22 cellular contexts compared by ENCODE assay signal in the genomic region with DNA sequence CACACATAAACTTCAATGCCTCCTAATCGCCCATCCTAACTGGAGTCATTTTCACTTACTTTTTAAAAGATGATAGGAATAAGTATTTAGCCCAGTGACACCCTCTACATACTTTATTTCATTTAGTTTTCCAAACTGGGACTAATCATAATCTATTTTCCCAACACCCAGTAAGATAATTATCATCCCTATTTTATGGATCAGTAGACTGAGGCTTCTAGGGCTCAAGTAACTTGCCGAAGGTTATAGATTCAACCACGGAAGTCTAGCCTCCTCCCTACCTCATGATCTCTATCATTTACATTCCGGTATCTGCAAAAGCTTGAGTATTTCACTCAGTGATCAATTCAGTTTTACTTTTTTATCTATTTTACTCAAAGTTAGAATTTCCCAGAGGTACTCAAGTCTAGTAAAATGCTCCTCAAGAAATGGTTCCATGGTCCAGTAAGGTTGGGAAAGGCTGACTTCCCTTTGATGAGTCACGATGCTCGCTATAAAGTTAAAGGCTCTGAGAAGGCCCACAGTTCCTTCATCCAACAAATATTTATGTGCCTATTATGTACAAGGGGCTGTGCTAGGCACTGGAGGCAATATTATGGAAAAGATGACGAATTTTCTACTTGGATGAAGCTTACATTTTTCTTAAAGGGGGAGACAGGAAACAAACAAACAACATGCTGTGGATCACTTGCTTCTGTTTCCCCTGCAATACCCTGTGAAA.
DNase-seq lines count a peak whose midpoint lies in the region; TF ChIP-seq lines count a peak whose summit lies in the region.
"Had no signal": no experiment of that assay in that cellular context is flagged by ENCODE, and none has a peak within 500 bp of the region (broad histone marks: within the 10 kb centered on the region; RNA-seq: fewer than 3 reads in every experiment).

No MANE protein-coding gene starts in this region.

- no peak overlapping the region for H3K27ac Mint-ChIP-seq in neural progenitor cell
- H3K27ac Mint-ChIP-seq: CD8-positive, alpha-beta memory T cell had no signal

- peaks cover 3% of the 10 kb centered on the region for H3K9me3 Mint-ChIP-seq in neural progenitor cell

- no peaks in the 10 kb centered on the region for H3K27me3 Mint-ChIP-seq in neural progenitor cell (ENCODE audit: insufficient read depth, low read depth)
- H3K27me3 Mint-ChIP-seq: CD8-positive, alpha-beta memory T cell had no signal

- H3K4me2 ChIP-seq in neural progenitor cell: no peak overlapping the region
- H3K4me2 ChIP-seq: KMS-11 had no signal

- no peak for TF ChIP-seq CTCF in fibroblast of pulmonary artery (IDR thresholded peaks at IDR 0.05; ENCODE audit: low read length, missing control alignments)
- no peak for TF ChIP-seq CTCF in neural progenitor cell (IDR thresholded peaks at IDR 0.05)

- H3K4me3 ChIP-seq in fibroblast of pulmonary artery (replicated peaks; ENCODE audit: low read depth, low read length): no peak overlapping the region
- H3K4me3 ChIP-seq in neural progenitor cell: no peak overlapping the region
- H3K4me3 ChIP-seq: GM23248 had no signal

- no peak overlapping the region for H3K4me3 Mint-ChIP-seq in neural progenitor cell
- H3K4me3 Mint-ChIP-seq: CD8-positive, alpha-beta memory T cell had no signal

- H2AFZ ChIP-seq in neural progenitor cell (replicated peaks): no peak overlapping the region
- H2AFZ ChIP-seq: GM23248 had no signal

- H3K36me3 ChIP-seq in neural progenitor cell: peaks cover 10% of the 10 kb centered on the region

- no peaks in the 10 kb centered on the region for H3K27me3 ChIP-seq in neural progenitor cell

- no peak overlapping the region for H3K9ac ChIP-seq in neural progenitor cell
- H3K9ac ChIP-seq: GM23248, KMS-11 had no signal

- H3F3A ChIP-seq in neural progenitor cell (ENCODE audit: low read depth): peaks cover 8% of the 10 kb centered on the region

- no peaks in the 10 kb centered on the region for H3K9me3 ChIP-seq in neural progenitor cell (ENCODE audit: low read depth)

- DNase-seq in ACHN (peak; percentile 15), M059J (ENCODE audit: low read depth) (peak; percentile 9), fibroblast of pulmonary artery (ENCODE audit: low read depth) (peak; percentile 0), neural progenitor cell (ENCODE audit: low spot score) (no peak), activated gamma-delta T cell (lab: John Stamatoyannopoulos, UW) (no peak), DMS153 treated with DMSO at 0.1 percent for 48 hours (lab: John Stamatoyannopoulos, UW; ENCODE audit: unreplicated experiment) (no peak), 8988T (no peak)
- DNase-seq: AML-193; CD8-positive, alpha-beta memory T cell; DMS79 treated with DMSO at 0.1 percent for 48 hours; GM23248; HCEC 1CT; IMR-90; MV-4-11; NCI-H1694; NCI-H2081 treated with DMSO at 0.1 percent for 48 hours; NCI-H446 treated with DMSO at 0.1 percent for 48 hours; NCI-H526 treated with DMSO at 0.1 percent for 48 hours; OCI-M1; Right ventricle myocardium superior had no signal

- H3K79me2 ChIP-seq in neural progenitor cell (ENCODE audit: low read depth): peaks cover 100% of the 10 kb centered on the region

- peaks cover 30% of the 10 kb centered on the region for H3K4me1 Mint-ChIP-seq in neural progenitor cell
- H3K4me1 Mint-ChIP-seq: CD8-positive, alpha-beta memory T cell had no signal

- H4K20me1 ChIP-seq in neural progenitor cell (ENCODE audit: low read depth): peaks cover 96% of the 10 kb centered on the region

- in situ Hi-C loops in ACHN (cut with HindIII; ENCODE audit: low pct_ligation_motif_present, low pct_unique_long_range_greater_than_20kb, low sequenced_read_pairs): no loop called here

- H3K27ac ChIP-seq in neural progenitor cell: peak overlapping the region; percentile 14
- H3K27ac ChIP-seq: C4-2B, GM23248, KMS-11 had no signal

- H3K36me3 Mint-ChIP-seq in neural progenitor cell: peaks cover 23% of the 10 kb centered on the region
- H3K36me3 Mint-ChIP-seq: CD8-positive, alpha-beta memory T cell had no signal

- H3K4me1 ChIP-seq in neural progenitor cell: peaks cover 8% of the 10 kb centered on the region

Comparison
In these comparisons a context has a peak if more than half of its experiments do, and no peak if none do; other contexts are left out.
1. DNase-seq: peak in ACHN (single experiment), M059J (single experiment) and fibroblast of pulmonary artery (single experiment); none in neural progenitor cell (single experiment), activated gamma-delta T cell (single experiment), DMS153 treated with DMSO at 0.1 percent for 48 hours (single experiment) and 8988T (single experiment).